ENCODE assay signal across 25 cellular contexts in the genomic region with DNA sequence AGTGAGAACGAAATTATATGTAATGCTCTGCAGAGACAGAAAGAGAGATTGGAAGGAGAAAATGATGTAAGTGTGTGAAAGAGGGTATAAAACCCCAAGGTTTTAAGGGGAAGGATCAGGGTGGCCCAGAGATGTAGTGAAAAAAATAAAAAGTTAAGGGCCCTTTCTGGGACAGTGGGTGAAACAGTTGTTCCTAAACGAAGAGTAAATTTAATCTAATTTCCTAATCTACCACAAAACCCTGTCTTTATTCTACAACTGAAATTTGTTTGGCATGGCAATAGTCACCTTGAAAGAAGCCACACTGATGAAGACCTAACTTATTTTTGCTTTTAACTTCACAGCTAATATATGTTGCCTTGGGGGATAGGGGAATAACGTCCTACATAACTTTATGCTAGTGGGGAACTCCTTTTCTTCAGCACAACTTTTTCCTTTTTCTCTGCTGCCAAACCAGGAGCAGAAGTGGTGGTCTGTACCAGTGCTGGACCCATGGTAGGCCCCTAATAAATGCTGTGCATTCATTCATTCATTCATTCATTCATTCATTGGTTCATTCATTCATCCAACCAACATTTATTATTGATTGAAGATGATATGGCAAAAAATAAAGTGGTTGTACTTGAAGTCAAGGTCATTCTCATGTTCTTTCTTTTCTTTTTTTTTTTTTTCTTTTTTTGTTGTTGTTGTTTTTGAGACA. TPM values are rescaled to one million over a fixed set of nuclear protein-coding genes. Genes with fewer than 3 reads are reported as not detected.
DNase-seq lines count a peak whose midpoint lies in the region; ATAC-seq, FAIRE-seq and TF ChIP-seq lines count a peak whose summit lies in the region.
"Had no signal": no experiment of that assay in that cellular context is flagged by ENCODE, and none has a peak within 500 bp of the region (broad histone marks: within the 10 kb centered on the region; RNA-seq: fewer than 3 reads in every experiment).

No MANE protein-coding gene starts in this region.

- 93% methylated on average over 3 of the region's 3 CpGs for WGBS in HepG2 (ENCODE audit: low lambda C conversion rate)
- WGBS in right lobe of liver (ENCODE audit: insufficient coverage, low coverage, low lambda C conversion rate, missing lambda C conversion rate): 44% methylated on average over 3 of the region's 3 CpGs

- H4K20me1 ChIP-seq in HepG2 (ENCODE audit: insufficient read depth, low read length): no peaks in the 10 kb centered on the region

- POLR2A ChIA-PET in activated CD4-positive, alpha-beta T cell treated with anti-CD3 and anti-CD28 coated beads for 36 hours (lab: Charles Lee): no interaction called here
- POLR2A ChIA-PET in HepG2 (lab: Yijun Ruan, JAX): interaction anchor here (0.7 kb wide), 1 partner anchor 1207 kb away, joined by 3 read pairs; a partner anchor contains a TSS

- peaks cover 26 to 61% of the 10 kb centered on the region in 2 experiments for H3K36me3 ChIP-seq in HepG2 (replicated peaks in 1 of 2; ENCODE audit: control insufficient read depth in 1 of 2, insufficient read depth in 2 of 2, low read length in 2 of 2)
- H3K36me3 ChIP-seq in right lobe of liver: peaks cover 0 to 90% (median 39%) of the 10 kb centered on the region in 4 donors

- no peak for ATAC-seq in activated CD4-positive, alpha-beta T cell treated with anti-CD3 and anti-CD28 coated beads for 36 hours
- no peak for ATAC-seq in HepG2
- no peak for ATAC-seq in right lobe of liver
- no peak for ATAC-seq in T-helper 17 cell

- TF ChIP-seq POLR2A in HepG2 (IDR thresholded peaks at IDR 0.05; ENCODE audit: insufficient read depth in 1 of 2, low read depth in 2 of 2, low read length in 2 of 2) (no peak), right lobe of liver (IDR thresholded peaks at IDR 0.05) (no peak)

- H3K79me2 ChIP-seq in HepG2 (ENCODE audit: insufficient read depth, low read length): no peaks in the 10 kb centered on the region

- H3K4me1 Mint-ChIP-seq in activated CD4-positive, alpha-beta T cell treated with anti-CD3 and anti-CD28 coated beads for 36 hours: no peaks in the 10 kb centered on the region
- peaks cover 11% of the 10 kb centered on the region for H3K4me1 Mint-ChIP-seq in activated CD4-positive, alpha-beta T cell treated with anti-CD3 and anti-CD28 coated beads, Interleukin-2, amount 10 ng/mL, durations not matched to agents 24 days and 14 days
- H3K4me1 Mint-ChIP-seq in T-helper 17 cell (peaks cover 9% of the 10 kb centered on the region), immature natural killer cell (peaks cover 0 to 1% of the 10 kb centered on the region in 2 donors)
- H3K4me1 Mint-ChIP-seq: H9 had no signal

- BruUV-seq in HepG2 (replicated peaks; lab: Mats Ljungman, UMichigan): no TSS peak

- FAIRE-seq in HepG2 (lab: Jason Lieb, UNC): no peak
- no peak for FAIRE-seq in D721Med (lab: Jason Lieb, UNC)

- no peak for TF ChIP-seq RAD21 in HepG2 (CRISPR knock-in tag; IDR thresholded peaks at IDR 0.05)

- no peak overlapping the region for H3K27ac ChIP-seq in HepG2 (ENCODE audit: extremely low read length, insufficient read depth, low read length)
- no peak overlapping the region for H3K27ac ChIP-seq in right lobe of liver
- H3K27ac ChIP-seq: 22Rv1, GM23248, HL-60, RWPE1 had no signal

- H3K27me3 Mint-ChIP-seq in activated CD4-positive, alpha-beta T cell treated with anti-CD3 and anti-CD28 coated beads for 36 hours: no peaks in the 10 kb centered on the region
- H3K27me3 Mint-ChIP-seq in activated CD4-positive, alpha-beta T cell treated with anti-CD3 and anti-CD28 coated beads, Interleukin-2, amount 10 ng/mL, durations not matched to agents 24 days and 14 days: no peaks in the 10 kb centered on the region
- H3K27me3 Mint-ChIP-seq in T-helper 17 cell (no peaks in the 10 kb centered on the region), immature natural killer cell (ENCODE audit: low read depth in 3 of 3) (no peaks in the 10 kb centered on the region)

- TF ChIP-seq EP300 in HepG2 (IDR thresholded peaks at IDR 0.05; ENCODE audit: low read depth in 2 of 2, low read length in 2 of 2) (no peak), HepG2 (CRISPR knock-in tag; IDR thresholded peaks at IDR 0.05; ENCODE audit: borderline replicate concordance) (no peak)

- intact Hi-C loops in activated CD4-positive, alpha-beta T cell treated with anti-CD3 and anti-CD28 coated beads for 36 hours (cut with DNase I, micrococcal nuclease): no loop called here
- intact Hi-C loops in activated CD4-positive, alpha-beta T cell treated with anti-CD3 and anti-CD28 coated beads, Interleukin-2, amount 10 ng/mL, durations not matched to agents 24 days and 14 days (cut with micrococcal nuclease): no loop called here
- intact Hi-C loops in HepG2 (cut with micrococcal nuclease; ENCODE audit: unreplicated experiment): no loop called here
- intact Hi-C loops in right lobe of liver (cut with DNase I): no loop called here

- no peaks in the 10 kb centered on the region for H3K9me3 Mint-ChIP-seq in activated CD4-positive, alpha-beta T cell treated with anti-CD3 and anti-CD28 coated beads for 36 hours (ENCODE audit: low read depth)
- no peaks in the 10 kb centered on the region for H3K9me3 Mint-ChIP-seq in activated CD4-positive, alpha-beta T cell treated with anti-CD3 and anti-CD28 coated beads, Interleukin-2, amount 10 ng/mL, durations not matched to agents 24 days and 14 days
- no peaks in the 10 kb centered on the region for H3K9me3 Mint-ChIP-seq in immature natural killer cell
- H3K9me3 Mint-ChIP-seq: H9, HFFc6 had no signal

- DNase-seq in activated CD4-positive, alpha-beta T cell treated with anti-CD3 and anti-CD28 coated beads for 36 hours: no peak
- no peak for DNase-seq in activated CD4-positive, alpha-beta T cell treated with anti-CD3 and anti-CD28 coated beads, Interleukin-2, amount 10 ng/mL, durations not matched to agents 24 days and 14 days
- DNase-seq in HepG2 (ENCODE audit: low spot score): no peak
- no peak for DNase-seq in right lobe of liver
- no peak for DNase-seq in T-helper 17 cell
- no peak for DNase-seq in immature natural killer cell
- DNase-seq in ACHN: no peak
- no peak for DNase-seq in D721Med (ENCODE audit: insufficient read length, low spot score)
- DNase-seq: Calu3, DMS153, GM23248, H9, HFFc6, NCI-H1048, NCI-H1417 treated with DMSO at 0.1 percent for 48 hours, NCI-H1694 treated with DMSO at 0.1 percent for 48 hours, NCI-H2081, NCI-H2227 treated with DMSO at 0.1 percent for 48 hours, NCI-H526 treated with DMSO at 0.1 percent for 48 hours, SHP77 had no signal

- H3K4me3 ChIP-seq in HepG2 (replicated peaks in 1 of 3; ENCODE audit: insufficient read depth in 1 of 3, low read depth in 2 of 3, low read length in 3 of 3) (no peak overlapping the region), right lobe of liver (no peak overlapping the region)
- H3K4me3 ChIP-seq: GM23248 had no signal

- H2AFZ ChIP-seq in HepG2 (ENCODE audit: low read length): no peak overlapping the region
- H2AFZ ChIP-seq: GM23248 had no signal

- peak overlapping the region; percentile 2 for H3K27ac Mint-ChIP-seq in activated CD4-positive, alpha-beta T cell treated with anti-CD3 and anti-CD28 coated beads for 36 hours
- H3K27ac Mint-ChIP-seq in activated CD4-positive, alpha-beta T cell treated with anti-CD3 and anti-CD28 coated beads, Interleukin-2, amount 10 ng/mL, durations not matched to agents 24 days and 14 days: no peak overlapping the region
- H3K27ac Mint-ChIP-seq in T-helper 17 cell: peak overlapping the region; percentile 62
- peak overlapping the region in 5 of 6 donors; percentile 0 to 61 (median 29) for H3K27ac Mint-ChIP-seq in immature natural killer cell
- H3K27ac Mint-ChIP-seq: HFFc6 had no signal

- H3K9ac ChIP-seq in HepG2 (ENCODE audit: insufficient read depth, low read depth, low read length): no peak overlapping the region
- H3K9ac ChIP-seq: GM23248 had no signal

- in situ Hi-C loops in HepG2 (cut with HindIII; ENCODE audit: extremely low pct_ligation_motif_present, low pct_unique_long_range_greater_than_20kb): no loop called here
- in situ Hi-C loops in ACHN (cut with HindIII; ENCODE audit: low pct_ligation_motif_present, low pct_unique_long_range_greater_than_20kb, low sequenced_read_pairs): no loop called here

- peaks cover 46% of the 10 kb centered on the region for H3K36me3 Mint-ChIP-seq in activated CD4-positive, alpha-beta T cell treated with anti-CD3 and anti-CD28 coated beads for 36 hours (ENCODE audit: low read depth)
- peaks cover 54% of the 10 kb centered on the region for H3K36me3 Mint-ChIP-seq in activated CD4-positive, alpha-beta T cell treated with anti-CD3 and anti-CD28 coated beads, Interleukin-2, amount 10 ng/mL, durations not matched to agents 24 days and 14 days (ENCODE audit: low read depth)
- H3K36me3 Mint-ChIP-seq in T-helper 17 cell (ENCODE audit: low read depth) (peaks cover 15% of the 10 kb centered on the region), immature natural killer cell (peaks cover 27 to 59% (median 48%) of the 10 kb centered on the region in 3 donors)

- CTCF ChIA-PET in activated CD4-positive, alpha-beta T cell treated with anti-CD3 and anti-CD28 coated beads for 36 hours (lab: Charles Lee): interaction anchor here (0.6 to 1.1 kb wide), 2 partner anchors 177 to 503 kb away, joined by 3 to 5 read pairs; no protein-coding TSS in a partner anchor
- CTCF ChIA-PET in HepG2 (lab: Yijun Ruan, JAX; ENCODE audit: low intra/inter-chr PET ratio, low total read pairs): no interaction called here

- TF ChIP-seq CTCF in HepG2 (CRISPR knock-in tag; IDR thresholded peaks at IDR 0.05) (no peak), right lobe of liver (IDR thresholded peaks at IDR 0.05) (no peak), D721Med (IDR thresholded peaks at IDR 0.05; ENCODE audit: insufficient read depth, missing control alignments) (no peak)

- no peak overlapping the region for H3K4me3 Mint-ChIP-seq in activated CD4-positive, alpha-beta T cell treated with anti-CD3 and anti-CD28 coated beads for 36 hours
- no peak overlapping the region for H3K4me3 Mint-ChIP-seq in activated CD4-positive, alpha-beta T cell treated with anti-CD3 and anti-CD28 coated beads, Interleukin-2, amount 10 ng/mL, durations not matched to agents 24 days and 14 days
- H3K4me3 Mint-ChIP-seq in T-helper 17 cell: peak overlapping the region; percentile 31
- no peak overlapping the region for H3K4me3 Mint-ChIP-seq in immature natural killer cell
- H3K4me3 Mint-ChIP-seq: H9, HFFc6 had no signal

- no peak overlapping the region for H3K4me2 ChIP-seq in HepG2 (ENCODE audit: low read depth, low read length)

- H3K27me3 ChIP-seq in HepG2 (ENCODE audit: control insufficient read depth in 1 of 2, insufficient read depth in 2 of 2, low read length in 2 of 2): no peaks in the 10 kb centered on the region
- H3K27me3 ChIP-seq in right lobe of liver: no peaks in the 10 kb centered on the region

- H3K9me3 ChIP-seq in HepG2 (ENCODE audit: low read length) (no peaks in the 10 kb centered on the region), right lobe of liver (no peaks in the 10 kb centered on the region), T-helper 17 cell (ENCODE audit: control insufficient read depth, low read length, poor library complexity, severe bottlenecking) (no peaks in the 10 kb centered on the region)

- H3K4me1 ChIP-seq in HepG2 (ENCODE audit: insufficient read depth, low read length) (peaks cover 6% of the 10 kb centered on the region; the same call in 1 of the 2 replicates), right lobe of liver (no peaks in the 10 kb centered on the region)

RNA-seq across cellular contexts. Expression of a gene that starts 25.4 kb away (rescaled TPM):
- total RNA-seq in activated CD4-positive, alpha-beta T cell treated with anti-CD3 and anti-CD28 coated beads for 36 hours: 100 to 1,000 TPM in 1 of 2 experiments, 10 to 100 TPM in 1; 66.7 to 102 TPM
- 48.1 and 52.8 TPM in 2 replicates for total RNA-seq in activated CD4-positive, alpha-beta T cell treated with anti-CD3 and anti-CD28 coated beads, Interleukin-2, amount 10 ng/mL, durations not matched to agents 24 days and 14 days
- total RNA-seq in HepG2 (2016; rRNA removed; fragmentation: Illumina TruSeq; extraction: Trizol): 72.9 and 112 TPM in 2 replicates
- 21.1 and 22.6 TPM in 2 replicates for total RNA-seq in HepG2 (2016; cell fraction: cytosol; rRNA removed; fragmentation: Illumina TruSeq; extraction: Trizol; ENCODE audit: low read depth)
- total RNA-seq in HepG2 (2016; cell fraction: insoluble cytoplasmic fraction; rRNA removed; fragmentation: Illumina TruSeq; extraction: Trizol): 71.0 and 100 TPM in 2 replicates
- total RNA-seq in HepG2 (2016; cell fraction: membrane; rRNA removed; fragmentation: Illumina TruSeq; extraction: Trizol): 38.8 and 53.3 TPM in 2 replicates
- 38.1 and 38.5 TPM in 2 replicates for total RNA-seq in HepG2 (2016; cell fraction: nucleus; rRNA removed; fragmentation: Illumina TruSeq; extraction: Trizol)
- polyA plus RNA-seq in HepG2 (2011; rRNA removed): 109 and 111 TPM in 2 replicates
- 33.3 and 42.4 TPM in 2 replicates for polyA plus RNA-seq in HepG2 (2011; cell fraction: cytosol; rRNA removed)
- 39.4 and 47.3 TPM in 2 replicates for polyA plus RNA-seq in HepG2 (2011; cell fraction: nucleus; rRNA removed)
- polyA plus RNA-seq in HepG2 (2012): 114 and 117 TPM in 2 replicates
- polyA plus RNA-seq in HepG2 (2016; cell fraction: cytosol; fragmentation: Illumina TruSeq; extraction: Trizol; ENCODE audit: low read depth): 17.4 and 17.6 TPM in 2 replicates
- 96.0 and 107 TPM in 2 replicates for polyA plus RNA-seq in HepG2 (2016; cell fraction: insoluble cytoplasmic fraction; fragmentation: Illumina TruSeq; extraction: Trizol; ENCODE audit: low read depth)
- 19.3 and 24.7 TPM in 2 replicates for polyA plus RNA-seq in HepG2 (2016; cell fraction: membrane; fragmentation: Illumina TruSeq; extraction: Trizol; ENCODE audit: low read depth)
- polyA plus RNA-seq in HepG2 (2016; cell fraction: nucleus; fragmentation: Illumina TruSeq; extraction: Trizol; ENCODE audit: insufficient read depth, low read depth): 44.4 and 49.5 TPM in 2 replicates
- polyA minus RNA-seq in HepG2 (2011; rRNA and poly(A)+ RNA removed; ENCODE audit: low replicate concordance): 62.7 and 120 TPM in 2 replicates
- 46.2 and 66.1 TPM in 2 replicates for polyA minus RNA-seq in HepG2 (2011; cell fraction: cytosol; rRNA and poly(A)+ RNA removed)
- 65.1 and 99.0 TPM in 2 replicates for polyA minus RNA-seq in HepG2 (2011; cell fraction: nucleus; rRNA and poly(A)+ RNA removed)
- 10 to 100 TPM; 58.0 to 93.3 (median 72.1) TPM for total RNA-seq in right lobe of liver
- 100 to 1,000 TPM; 152 to 154 TPM for total RNA-seq in T-helper 17 cell
- 100 to 1,000 TPM; 164 to 267 (median 199) TPM for polyA plus RNA-seq in immature natural killer cell

RNA-seq across cellular contexts. Expression of a gene that starts 36.3 kb away (rescaled TPM):
- 100 to 1,000 TPM; 102 to 124 TPM for total RNA-seq in activated CD4-positive, alpha-beta T cell treated with anti-CD3 and anti-CD28 coated beads for 36 hours
- 160 and 176 TPM in 2 replicates for total RNA-seq in activated CD4-positive, alpha-beta T cell treated with anti-CD3 and anti-CD28 coated beads, Interleukin-2, amount 10 ng/mL, durations not matched to agents 24 days and 14 days
- total RNA-seq in HepG2 (2016; rRNA removed; fragmentation: Illumina TruSeq; extraction: Trizol) (206 and 210 TPM in 2 replicates), right lobe of liver (100 to 1,000 TPM in 2 of 6 experiments, 10 to 100 TPM in 4; 49.2 to 221 (median 57.9) TPM), T-helper 17 cell (10 to 100 TPM; 17.3 to 25.7 TPM)
- 62.6 and 97.0 TPM in 2 replicates for total RNA-seq in HepG2 (2016; cell fraction: cytosol; rRNA removed; fragmentation: Illumina TruSeq; extraction: Trizol; ENCODE audit: low read depth)
- 216 and 223 TPM in 2 replicates for total RNA-seq in HepG2 (2016; cell fraction: insoluble cytoplasmic fraction; rRNA removed; fragmentation: Illumina TruSeq; extraction: Trizol)
- 52.5 and 70.5 TPM in 2 replicates for total RNA-seq in HepG2 (2016; cell fraction: membrane; rRNA removed; fragmentation: Illumina TruSeq; extraction: Trizol)
- 83.0 and 89.8 TPM in 2 replicates for total RNA-seq in HepG2 (2016; cell fraction: nucleus; rRNA removed; fragmentation: Illumina TruSeq; extraction: Trizol)
- polyA plus RNA-seq in HepG2 (2011; rRNA removed) (226 and 297 TPM in 2 replicates), immature natural killer cell (100 to 1,000 TPM; 136 to 179 (median 160) TPM)
- 441 and 585 TPM in 2 replicates for polyA plus RNA-seq in HepG2 (2011; cell fraction: cytosol; rRNA removed)
- polyA plus RNA-seq in HepG2 (2011; cell fraction: nucleus; rRNA removed): 85.2 and 126 TPM in 2 replicates
- 78.7 and 166 TPM in 2 replicates for polyA plus RNA-seq in HepG2 (2012)
- 101 and 126 TPM in 2 replicates for polyA plus RNA-seq in HepG2 (2016; cell fraction: cytosol; fragmentation: Illumina TruSeq; extraction: Trizol; ENCODE audit: low read depth)
- 326 and 350 TPM in 2 replicates for polyA plus RNA-seq in HepG2 (2016; cell fraction: insoluble cytoplasmic fraction; fragmentation: Illumina TruSeq; extraction: Trizol; ENCODE audit: low read depth)
- polyA plus RNA-seq in HepG2 (2016; cell fraction: membrane; fragmentation: Illumina TruSeq; extraction: Trizol; ENCODE audit: low read depth): 65.9 and 83.1 TPM in 2 replicates
- 180 and 183 TPM in 2 replicates for polyA plus RNA-seq in HepG2 (2016; cell fraction: nucleus; fragmentation: Illumina TruSeq; extraction: Trizol; ENCODE audit: insufficient read depth, low read depth)
- 197 and 524 TPM in 2 replicates for polyA minus RNA-seq in HepG2 (2011; rRNA and poly(A)+ RNA removed; ENCODE audit: low replicate concordance)
- polyA minus RNA-seq in HepG2 (2011; cell fraction: cytosol; rRNA and poly(A)+ RNA removed): 36.3 and 46.5 TPM in 2 replicates
- polyA minus RNA-seq in HepG2 (2011; cell fraction: nucleus; rRNA and poly(A)+ RNA removed): 22.3 and 29.0 TPM in 2 replicates

RNA-seq across cellular contexts. Expression of a gene that starts 39.2 kb away (rescaled TPM):
- total RNA-seq in activated CD4-positive, alpha-beta T cell treated with anti-CD3 and anti-CD28 coated beads for 36 hours: not detected
- total RNA-seq in activated CD4-positive, alpha-beta T cell treated with anti-CD3 and anti-CD28 coated beads, Interleukin-2, amount 10 ng/mL, durations not matched to agents 24 days and 14 days: not detected in 2 replicates
- 0.04 TPM in 1 of 2 replicates, not detected in the other for total RNA-seq in HepG2 (2016; rRNA removed; fragmentation: Illumina TruSeq; extraction: Trizol)
- total RNA-seq in HepG2 (2016; cell fraction: cytosol; rRNA removed; fragmentation: Illumina TruSeq; extraction: Trizol; ENCODE audit: low read depth): not detected in 2 replicates
- total RNA-seq in HepG2 (2016; cell fraction: insoluble cytoplasmic fraction; rRNA removed; fragmentation: Illumina TruSeq; extraction: Trizol): 0.09 TPM in 1 of 2 replicates, not detected in the other
- total RNA-seq in HepG2 (2016; cell fraction: membrane; rRNA removed; fragmentation: Illumina TruSeq; extraction: Trizol): 0.12 TPM in 1 of 2 replicates, not detected in the other
- total RNA-seq in HepG2 (2016; cell fraction: nucleus; rRNA removed; fragmentation: Illumina TruSeq; extraction: Trizol): not detected in 2 replicates
- 0.08 and 0.25 TPM in 2 replicates for polyA plus RNA-seq in HepG2 (2011; rRNA removed)
- 0.05 and 0.14 TPM in 2 replicates for polyA plus RNA-seq in HepG2 (2011; cell fraction: cytosol; rRNA removed)
- 0.23 and 0.45 TPM in 2 replicates for polyA plus RNA-seq in HepG2 (2011; cell fraction: nucleus; rRNA removed)
- polyA plus RNA-seq in HepG2 (2012): 0.19 and 0.25 TPM in 2 replicates
- 0.07 TPM in 1 of 2 replicates, not detected in the other for polyA plus RNA-seq in HepG2 (2016; cell fraction: cytosol; fragmentation: Illumina TruSeq; extraction: Trizol; ENCODE audit: low read depth)
- polyA plus RNA-seq in HepG2 (2016; cell fraction: insoluble cytoplasmic fraction; fragmentation: Illumina TruSeq; extraction: Trizol; ENCODE audit: low read depth): not detected in 2 replicates
- polyA plus RNA-seq in HepG2 (2016; cell fraction: membrane; fragmentation: Illumina TruSeq; extraction: Trizol; ENCODE audit: low read depth): not detected in 2 replicates
- not detected in 2 replicates for polyA plus RNA-seq in HepG2 (2016; cell fraction: nucleus; fragmentation: Illumina TruSeq; extraction: Trizol; ENCODE audit: insufficient read depth, low read depth)
- polyA minus RNA-seq in HepG2 (2011; rRNA and poly(A)+ RNA removed; ENCODE audit: low replicate concordance): 0.16 and 0.40 TPM in 2 replicates
- not detected in 2 replicates for polyA minus RNA-seq in HepG2 (2011; cell fraction: cytosol; rRNA and poly(A)+ RNA removed)
- polyA minus RNA-seq in HepG2 (2011; cell fraction: nucleus; rRNA and poly(A)+ RNA removed): 0.26 and 1.1 TPM in 2 replicates
- under 1 TPM in 1 of 6 experiments, not detected in 5; 0.12 TPM for total RNA-seq in right lobe of liver
- total RNA-seq in T-helper 17 cell: not detected
- not detected for polyA plus RNA-seq in immature natural killer cell
- total RNA-seq: GM23248, HFFc6, NCI-H460 had no signal
- polyA plus RNA-seq: BJ, GM23248 had no signal

RNA-seq across cellular contexts. Expression of a gene that starts 51.9 kb away (rescaled TPM):
- total RNA-seq in activated CD4-positive, alpha-beta T cell treated with anti-CD3 and anti-CD28 coated beads for 36 hours: 100 to 1,000 TPM; 104 TPM
- total RNA-seq in activated CD4-positive, alpha-beta T cell treated with anti-CD3 and anti-CD28 coated beads, Interleukin-2, amount 10 ng/mL, durations not matched to agents 24 days and 14 days: 89.3 and 91.4 TPM in 2 replicates
- total RNA-seq in HepG2 (2016; rRNA removed; fragmentation: Illumina TruSeq; extraction: Trizol) (63.2 and 72.7 TPM in 2 replicates), right lobe of liver (10 to 100 TPM; 19.6 to 30.9 (median 26.3) TPM), T-helper 17 cell (10 to 100 TPM; 78.9 to 84.5 TPM)
- 6.5 and 8.6 TPM in 2 replicates for total RNA-seq in HepG2 (2016; cell fraction: cytosol; rRNA removed; fragmentation: Illumina TruSeq; extraction: Trizol; ENCODE audit: low read depth)
- 64.4 and 70.7 TPM in 2 replicates for total RNA-seq in HepG2 (2016; cell fraction: insoluble cytoplasmic fraction; rRNA removed; fragmentation: Illumina TruSeq; extraction: Trizol)
- total RNA-seq in HepG2 (2016; cell fraction: membrane; rRNA removed; fragmentation: Illumina TruSeq; extraction: Trizol): 30.2 and 35.3 TPM in 2 replicates
- total RNA-seq in HepG2 (2016; cell fraction: nucleus; rRNA removed; fragmentation: Illumina TruSeq; extraction: Trizol): 38.7 and 45.5 TPM in 2 replicates
- polyA plus RNA-seq in HepG2 (2011; rRNA removed) (114 and 122 TPM in 2 replicates), immature natural killer cell (10 to 100 TPM; 62.4 to 84.3 (median 65.3) TPM)
- 89.4 and 105 TPM in 2 replicates for polyA plus RNA-seq in HepG2 (2011; cell fraction: cytosol; rRNA removed)
- polyA plus RNA-seq in HepG2 (2011; cell fraction: nucleus; rRNA removed): 79.9 and 99.5 TPM in 2 replicates
- polyA plus RNA-seq in HepG2 (2012): 66.2 and 67.5 TPM in 2 replicates
- 5.4 and 5.9 TPM in 2 replicates for polyA plus RNA-seq in HepG2 (2016; cell fraction: cytosol; fragmentation: Illumina TruSeq; extraction: Trizol; ENCODE audit: low read depth)
- polyA plus RNA-seq in HepG2 (2016; cell fraction: insoluble cytoplasmic fraction; fragmentation: Illumina TruSeq; extraction: Trizol; ENCODE audit: low read depth): 90.7 and 94.9 TPM in 2 replicates
- 19.1 and 21.6 TPM in 2 replicates for polyA plus RNA-seq in HepG2 (2016; cell fraction: membrane; fragmentation: Illumina TruSeq; extraction: Trizol; ENCODE audit: low read depth)
- 66.3 and 76.8 TPM in 2 replicates for polyA plus RNA-seq in HepG2 (2016; cell fraction: nucleus; fragmentation: Illumina TruSeq; extraction: Trizol; ENCODE audit: insufficient read depth, low read depth)
- 157 and 173 TPM in 2 replicates for polyA minus RNA-seq in HepG2 (2011; rRNA and poly(A)+ RNA removed; ENCODE audit: low replicate concordance)
- polyA minus RNA-seq in HepG2 (2011; cell fraction: cytosol; rRNA and poly(A)+ RNA removed): 69.7 and 82.5 TPM in 2 replicates
- 97.2 and 106 TPM in 2 replicates for polyA minus RNA-seq in HepG2 (2011; cell fraction: nucleus; rRNA and poly(A)+ RNA removed)
